Comparison of ENCODE assay signal across 8 cellular contexts in genomic region chr4:7101692-7102515, GRCh38. TPM values are rescaled to one million over a fixed set of nuclear protein-coding genes. Genes with fewer than 3 reads are reported as not detected.
DNase-seq lines count a peak whose midpoint lies in the region; ATAC-seq and TF ChIP-seq lines count a peak whose summit lies in the region.

No MANE protein-coding gene starts in this region.

- no peak overlapping the region for H4K5ac ChIP-seq in mesendoderm (ENCODE audit: low read length)

- peak; percentile 16 for DNase-seq in AG09309 (ENCODE audit: low read depth)
- DNase-seq in NCI-H526 (lab: John Stamatoyannopoulos, UW) = peak; percentile 63 to 87
- DNase-seq in activated CD4-positive, alpha-beta memory T cell treated with anti-CD3 and anti-CD28 coated beads for 36 hours = peak; percentile 77
- DNase-seq in mesendoderm = peak; percentile 89
- peak; percentile 27 to 44 for DNase-seq in stimulated activated CD8-positive, alpha-beta memory T cell treated with anti-CD3 and anti-CD28 coated beads, Interleukin-2, amount 100 ng/mL, for 48 hours (ENCODE audit: low read depth in 2 of 2)

- ATAC-seq in GM18868 (IDR thresholded peaks at IDR 0.05; ENCODE audit: unreplicated experiment) (peak; percentile 75), HG03196 (IDR thresholded peaks at IDR 0.05; ENCODE audit: unreplicated experiment) (peak; percentile 87)

- H3K27me3 Mint-ChIP-seq in activated CD4-positive, alpha-beta memory T cell treated with anti-CD3 and anti-CD28 coated beads for 36 hours = peaks cover under 1% of the 10 kb centered on the region

- CTCF ChIA-PET in activated CD4-positive, alpha-beta memory T cell treated with anti-CD3 and anti-CD28 coated beads for 36 hours (lab: Charles Lee) = interaction anchor here (0.6 to 2.4 kb wide), 27 partner anchors 8 to 908 kb away, joined by 3 to 20 read pairs (median 3); partner anchors contain the start of gene GRPEL1

- peak overlapping the region; percentile 73 for H3K56ac ChIP-seq in mesendoderm (ENCODE audit: low read length)

- H3K79me2 ChIP-seq in mesendoderm (ENCODE audit: control insufficient read depth, insufficient read depth, low read length) = no peaks in the 10 kb centered on the region

- no peaks in the 10 kb centered on the region for H3K27me3 ChIP-seq in endocrine pancreas (ENCODE audit: control insufficient read depth, insufficient read depth, low read length)
- H3K27me3 ChIP-seq in mesendoderm (ENCODE audit: insufficient read depth, low read length, poor library complexity) = peaks cover 2% of the 10 kb centered on the region

- WGBS in mesendoderm (ENCODE audit: extremely low coverage, insufficient coverage, low lambda C conversion rate) = no CpG with 5 or more reads among the region's 24 CpGs

- no peak overlapping the region for H2BK15ac ChIP-seq in mesendoderm (replicated peaks; ENCODE audit: low read depth)

- H2BK5ac ChIP-seq in mesendoderm (ENCODE audit: low read length) = no peak overlapping the region

- intact Hi-C loops in activated CD4-positive, alpha-beta memory T cell treated with anti-CD3 and anti-CD28 coated beads for 36 hours (cut with micrococcal nuclease) = loop anchor here (1.0 to 10.0 kb wide), 2 partner anchors 29 to 83 kb away; no protein-coding TSS in a partner anchor

- no peak overlapping the region for H4K8ac ChIP-seq in mesendoderm (ENCODE audit: low read depth, low read length)

- H3K4me1 Mint-ChIP-seq in activated CD4-positive, alpha-beta memory T cell treated with anti-CD3 and anti-CD28 coated beads for 36 hours (ENCODE audit: low read depth) = peaks cover 11% of the 10 kb centered on the region

- H3K4me1 ChIP-seq in endocrine pancreas (ENCODE audit: control insufficient read depth, insufficient read depth, low read length) (no peaks in the 10 kb centered on the region), mesendoderm (ENCODE audit: control insufficient read depth, low read depth, low read length) (peaks cover 2% of the 10 kb centered on the region)

- POLR2A ChIA-PET in activated CD4-positive, alpha-beta memory T cell treated with anti-CD3 and anti-CD28 coated beads for 36 hours (lab: Charles Lee) = interaction anchor here (0.6 to 2.5 kb wide), 3 partner anchors 34 to 461 kb away, joined by 3 to 9 read pairs (median 3); partner anchors contain the start of gene GRPEL1

- no peak overlapping the region for H3K18ac ChIP-seq in mesendoderm (ENCODE audit: low read length)

- no peaks in the 10 kb centered on the region for H3K79me1 ChIP-seq in mesendoderm (ENCODE audit: low read length)

- H3K9ac ChIP-seq in endocrine pancreas (ENCODE audit: control insufficient read depth, insufficient read depth, low read length) = no peak overlapping the region
- H3K9ac ChIP-seq in mesendoderm (ENCODE audit: low read length) = peak overlapping the region; percentile 67

- no peak overlapping the region for H2AK5ac ChIP-seq in mesendoderm (ENCODE audit: low read length)

- no peaks in the 10 kb centered on the region for H3K9me3 Mint-ChIP-seq in activated CD4-positive, alpha-beta memory T cell treated with anti-CD3 and anti-CD28 coated beads for 36 hours

- no peak overlapping the region for H3K4ac ChIP-seq in mesendoderm (ENCODE audit: low read depth, low read length)

- no peak overlapping the region for H3K23ac ChIP-seq in mesendoderm (ENCODE audit: low read length)

- no peaks in the 10 kb centered on the region for H3K36me3 ChIP-seq in endocrine pancreas (ENCODE audit: control insufficient read depth, insufficient read depth, low read length)
- H3K36me3 ChIP-seq in mesendoderm (ENCODE audit: control insufficient read depth, insufficient read depth, low read length) = no peaks in the 10 kb centered on the region

- H3K9me3 ChIP-seq in endocrine pancreas (ENCODE audit: control insufficient read depth, low read length) = no peaks in the 10 kb centered on the region

- no peak overlapping the region for H2BK120ac ChIP-seq in mesendoderm (ENCODE audit: low read depth, low read length)

- H3K4me2 ChIP-seq in mesendoderm (ENCODE audit: low read length) = peak overlapping the region; percentile 46

- no peaks in the 10 kb centered on the region for H3K36me3 Mint-ChIP-seq in activated CD4-positive, alpha-beta memory T cell treated with anti-CD3 and anti-CD28 coated beads for 36 hours

- H3K27ac ChIP-seq in mesendoderm (ENCODE audit: low read depth, low read length) = no peak overlapping the region

- TF ChIP-seq CTCF in AG09309 (IDR thresholded peaks at IDR 0.05; ENCODE audit: control insufficient read depth, insufficient read depth, low read depth, low read length, missing control alignments) = peak; percentile 86

- H3K27ac Mint-ChIP-seq in activated CD4-positive, alpha-beta memory T cell treated with anti-CD3 and anti-CD28 coated beads for 36 hours = no peak overlapping the region

- H3K4me3 ChIP-seq in AG09309 (ENCODE audit: control insufficient read depth, low read depth, low read length) (peak overlapping the region; percentile 20), endocrine pancreas (ENCODE audit: control insufficient read depth, insufficient read depth, low read length) (peak overlapping the region; percentile 24), mesendoderm (ENCODE audit: low read length) (no peak overlapping the region)

- H3K4me3 Mint-ChIP-seq in activated CD4-positive, alpha-beta memory T cell treated with anti-CD3 and anti-CD28 coated beads for 36 hours = peak overlapping the region; percentile 86

RNA-seq across cellular contexts. Expression of gene GRPEL1, which starts 34.0 kb away (rescaled TPM):
- 10 to 100 TPM; 63.8 to 68.7 TPM for total RNA-seq in activated CD4-positive, alpha-beta memory T cell treated with anti-CD3 and anti-CD28 coated beads for 36 hours
- 27.2 TPM for polyA plus RNA-seq in mesendoderm (2013, experiment 1 of 2)
- 28.8 TPM for polyA plus RNA-seq in mesendoderm (2013, experiment 2 of 2)

RNA-seq across cellular contexts. Expression of gene TADA2B, which starts 58.7 kb away (rescaled TPM):
- total RNA-seq in activated CD4-positive, alpha-beta memory T cell treated with anti-CD3 and anti-CD28 coated beads for 36 hours = 10 to 100 TPM; 10.8 to 11.5 TPM
- polyA plus RNA-seq in mesendoderm (2013, experiment 1 of 2) = 8.0 TPM
- 8.3 TPM for polyA plus RNA-seq in mesendoderm (2013, experiment 2 of 2)

Comparison
In these comparisons a context has a peak if more than half of its experiments do, and no peak if none do; other contexts are left out.
1. DNase-seq: peak in every context shown above with its lines; median percentile 89 in mesendoderm; 77 in activated CD4-positive, alpha-beta memory T cell treated with anti-CD3 and anti-CD28 coated beads for 36 hours; 75 in NCI-H526; 36 in stimulated activated CD8-positive, alpha-beta memory T cell treated with anti-CD3 and anti-CD28 coated beads, Interleukin-2, amount 100 ng/mL, for 48 hours; 16 in AG09309.